ENCODE assay signal across 16 cellular contexts in the genomic region with DNA sequence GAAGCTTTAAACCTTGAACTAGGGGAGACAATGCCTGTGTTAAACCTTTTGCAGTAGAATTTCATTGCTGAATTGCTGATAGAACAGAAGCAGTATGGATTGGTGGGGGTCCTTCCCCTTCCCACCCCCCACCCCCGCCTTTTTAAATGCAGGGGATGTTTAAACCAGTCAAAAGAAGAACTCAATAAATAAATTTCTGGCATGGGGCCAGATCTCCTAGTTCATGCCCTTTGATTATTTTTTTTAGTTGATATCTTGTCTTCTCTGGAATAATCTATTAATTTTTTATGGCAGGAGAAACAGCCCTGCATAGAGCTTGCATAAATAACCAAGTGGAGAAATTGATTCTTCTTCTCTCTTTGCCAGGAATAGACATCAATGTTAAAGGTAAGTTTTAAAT.
DNase-seq lines count a peak whose midpoint lies in the region; ATAC-seq and TF ChIP-seq lines count a peak whose summit lies in the region.
"Had no signal": no experiment of that assay in that cellular context is flagged by ENCODE, and none has a peak within 500 bp of the region (broad histone marks: within the 10 kb centered on the region; RNA-seq: fewer than 3 reads in every experiment).

No MANE protein-coding gene starts in this region.

- H3K4me1 ChIP-seq in ACC112 (ENCODE audit: control insufficient read depth, insufficient read depth, low read length, unreplicated experiment): peaks cover 34% of the 10 kb centered on the region
- no peaks in the 10 kb centered on the region for H3K4me1 ChIP-seq in Peyer's patch

- no peak for TF ChIP-seq POLR2A in Peyer's patch (IDR thresholded peaks at IDR 0.05)

- H3K79me2 ChIP-seq in ACC112 (ENCODE audit: control insufficient read depth, insufficient read depth, low read length, unreplicated experiment): no peaks in the 10 kb centered on the region

- H3K27me3 ChIP-seq in ACC112 (ENCODE audit: insufficient read depth, low read length): no peaks in the 10 kb centered on the region
- no peaks in the 10 kb centered on the region for H3K27me3 ChIP-seq in CD4-positive, alpha-beta T cell (ENCODE audit: control insufficient read depth, insufficient read depth, low read length)
- no peaks in the 10 kb centered on the region for H3K27me3 ChIP-seq in Peyer's patch

- H3K9me3 ChIP-seq in CD4-positive, alpha-beta T cell (ENCODE audit: control insufficient read depth, low read length): no peaks in the 10 kb centered on the region
- H3K9me3 ChIP-seq in Peyer's patch: no peaks in the 10 kb centered on the region

- H3K27ac ChIP-seq in ACC112 (ENCODE audit: low read depth, low read length) (peak overlapping the region; percentile 21; the same call in 1 of the 2 replicates), Peyer's patch (no peak overlapping the region)
- H3K27ac ChIP-seq in CD4-positive, alpha-beta T cell (ENCODE audit: low read depth, low read length): no peak overlapping the region
- H3K27ac ChIP-seq: 22Rv1 had no signal

- no peaks in the 10 kb centered on the region for H3K9me3 Mint-ChIP-seq in nephron
- no peaks in the 10 kb centered on the region for H3K9me3 Mint-ChIP-seq in CD4-positive, alpha-beta T cell
- H3K9me3 Mint-ChIP-seq: CD14-positive monocyte had no signal

- peaks cover 3% of the 10 kb centered on the region for H3K36me3 Mint-ChIP-seq in nephron (ENCODE audit: low read depth)
- peaks cover 65% of the 10 kb centered on the region for H3K36me3 Mint-ChIP-seq in CD4-positive, alpha-beta T cell (ENCODE audit: low read depth)

- intact Hi-C loops in CD4-positive, alpha-beta T cell (cut with DNase I, micrococcal nuclease): loop anchor here in 1 of 2 experiments (5.0 kb wide), 1 partner anchor 164 kb away; no protein-coding TSS in a partner anchor

- H3K27ac Mint-ChIP-seq in nephron: peak overlapping the region; percentile 51 to 65 (median 60)
- H3K27ac Mint-ChIP-seq in CD4-positive, alpha-beta T cell: no peak overlapping the region

- H2AFZ ChIP-seq in ACC112 (ENCODE audit: low read length, unreplicated experiment): no peak overlapping the region

- H3K4me3 Mint-ChIP-seq in nephron: no peak overlapping the region
- no peak overlapping the region for H3K4me3 Mint-ChIP-seq in CD4-positive, alpha-beta T cell
- H3K4me3 Mint-ChIP-seq: CD14-positive monocyte had no signal

- TF ChIP-seq CTCF in nephron (IDR thresholded peaks at IDR 0.05; ENCODE audit: unreplicated experiment in 3 of 3) (no peak), Peyer's patch (IDR thresholded peaks at IDR 0.05) (no peak)
- no peak for TF ChIP-seq CTCF in CD4-positive, alpha-beta T cell (IDR thresholded peaks at IDR 0.05)

- ATAC-seq in GM18861 (IDR thresholded peaks at IDR 0.05; ENCODE audit: unreplicated experiment): no peak
- no peak for ATAC-seq in CD4-positive, alpha-beta T cell (ENCODE audit: poor library complexity)

- H3K27me3 Mint-ChIP-seq in nephron (ENCODE audit: low read depth): no peaks in the 10 kb centered on the region
- H3K27me3 Mint-ChIP-seq in CD4-positive, alpha-beta T cell: no peaks in the 10 kb centered on the region

- POLR2A ChIA-PET in CD4-positive, alpha-beta T cell (lab: Charles Lee): no interaction called here

- CTCF ChIA-PET in CD4-positive, alpha-beta T cell (lab: Charles Lee): no interaction called here

- DNase-seq in DMS 273 (lab: John Stamatoyannopoulos, UW; ENCODE audit: unreplicated experiment) (peak; percentile 59), DMS 273 treated with DMSO at 0.1 percent for 48 hours (lab: John Stamatoyannopoulos, UW) (no peak), NCI-H69 (lab: John Stamatoyannopoulos, UW) (peak; percentile 70), Peyer's patch (no peak)
- DNase-seq in CD4-positive, alpha-beta T cell: no peak
- DNase-seq: DMS153, KG1, MV-4-11, NCI-H2081 treated with DMSO at 0.1 percent for 48 hours, RPMI8226, SIG-M5 had no signal

- no peak overlapping the region for H3K4me3 ChIP-seq in ACC112 (ENCODE audit: low read depth, low read length)
- H3K4me3 ChIP-seq in Peyer's patch: no peak overlapping the region

- peaks cover 9% of the 10 kb centered on the region; the same call in 1 of the 2 replicates for H3K36me3 ChIP-seq in ACC112 (ENCODE audit: insufficient read depth, low read length)
- peaks cover 0 to 33% (median 0%) of the 10 kb centered on the region in 3 donors for H3K36me3 ChIP-seq in Peyer's patch

- peaks cover 34% of the 10 kb centered on the region for H3K4me1 Mint-ChIP-seq in nephron
- H3K4me1 Mint-ChIP-seq in CD4-positive, alpha-beta T cell (ENCODE audit: low read depth): no peaks in the 10 kb centered on the region

Comparison
In these comparisons a context has a peak if more than half of its experiments do, and no peak if none do; other contexts are left out.
1. DNase-seq: peak in DMS 273 (single experiment) and NCI-H69 (single experiment); none in DMS 273 treated with DMSO at 0.1 percent for 48 hours (single experiment), CD4-positive, alpha-beta T cell (0 of 10) and Peyer's patch (0 of 3).